Comparison of ENCODE assay signal across 15 cellular contexts in genomic region chr1:67978988-67979516, GRCh38.
A peak's percentile ranks its signal among the peaks of the same experiment; 100 is the strongest.
DNase-seq lines count a peak whose midpoint lies in the region; ATAC-seq, FAIRE-seq and TF ChIP-seq lines count a peak whose summit lies in the region.
"Had no signal": no experiment of that assay in that cellular context is flagged by ENCODE, and none has a peak within 500 bp of the region (broad histone marks: within the 10 kb centered on the region; RNA-seq: fewer than 3 reads in every experiment).

No MANE protein-coding gene starts in this region.

- H3K4me1 ChIP-seq in heart right ventricle = peaks cover 0 to 13% (median under 1%) of the 10 kb centered on the region in 9 donors
- H3K4me1 ChIP-seq: body of pancreas had no signal

- no peak overlapping the region for H3K27ac ChIP-seq in heart right ventricle
- H3K27ac ChIP-seq: body of pancreas had no signal

- 51% methylated on average over 4 of the region's 4 CpGs for WGBS in heart right ventricle, 2 donors

- DNase-seq in AG10803 (ENCODE audit: low read depth) (peak; percentile 68), HTR-8/SVneo (ENCODE audit: insufficient read length, low spot score) (peak; percentile 27), astrocyte of the spinal cord (ENCODE audit: low read depth, low spot score) (peak; percentile 91), iris pigment epithelial cell (ENCODE audit: low read depth) (peak; percentile 76), heart right ventricle (no peak), left colon (no peak), occipital lobe (lab: John Stamatoyannopoulos, UW) (no peak)
- DNase-seq: activated CD4-positive, alpha-beta T cell treated with anti-CD3 and anti-CD28 coated beads for 36 hours; activated T-cell treated with anti-CD3 and anti-CD28 coated beads, Interleukin-2, amount 50 U/mL, for 4 hours; body of pancreas; MM.1S; stimulated activated naive CD4-positive, alpha-beta T cell treated with Interleukin-2 at 50 U/mL for 16 hours; T-cell had no signal

- in situ Hi-C loops in astrocyte of the spinal cord (cut with HindIII; ENCODE audit: low sequenced_read_pairs) = no loop called here

- TF ChIP-seq CTCF in AG10803 (conservative IDR thresholded peaks at IDR 0.05; ENCODE audit: low read length) = no peak
- TF ChIP-seq CTCF in astrocyte of the spinal cord (IDR thresholded peaks at IDR 0.05; ENCODE audit: low read depth, low read length) = no peak
- TF ChIP-seq CTCF in heart right ventricle (IDR thresholded peaks at IDR 0.05) = no peak

- no peaks in the 10 kb centered on the region for H3K36me3 ChIP-seq in heart right ventricle

- FAIRE-seq in HTR-8/SVneo (lab: Jason Lieb, UNC) = peak; percentile 48
- FAIRE-seq: GM18507 had no signal

- intact Hi-C loops in heart right ventricle (cut with DNase I) = loop anchor here in 1 of 10 donors (5.0 kb wide), 1 partner anchor 882 kb away; no protein-coding TSS in a partner anchor
- intact Hi-C loops in left colon (cut with DNase I, micrococcal nuclease) = no loop called here

- no peaks in the 10 kb centered on the region for H3K27me3 ChIP-seq in heart right ventricle
- H3K27me3 ChIP-seq: body of pancreas had no signal

- ATAC-seq in heart right ventricle (no peak), GM21529 (IDR thresholded peaks at IDR 0.05; ENCODE audit: unreplicated experiment) (no peak), left colon (no peak)
- ATAC-seq: activated CD4-positive, alpha-beta T cell treated with anti-CD3 and anti-CD28 coated beads for 36 hours; activated T-cell treated with anti-CD3 and anti-CD28 coated beads, Interleukin-2, amount 50 U/mL, for 4 hours; body of pancreas; T-cell had no signal

- no peak overlapping the region for H3K4me3 ChIP-seq in AG10803 (ENCODE audit: low read length)
- no peak overlapping the region for H3K4me3 ChIP-seq in astrocyte of the spinal cord (ENCODE audit: low read depth, low read length)
- no peak overlapping the region for H3K4me3 ChIP-seq in heart right ventricle
- H3K4me3 ChIP-seq: body of pancreas had no signal

- H3K9me3 ChIP-seq in heart right ventricle = no peaks in the 10 kb centered on the region
- H3K9me3 ChIP-seq: body of pancreas had no signal

Comparison
In these comparisons a context has a peak if more than half of its experiments do, and no peak if none do; other contexts are left out.
1. DNase-seq: peak in AG10803 (single experiment), HTR-8/SVneo (single experiment), astrocyte of the spinal cord (single experiment) and iris pigment epithelial cell (single experiment); none in heart right ventricle (0 of 2), left colon (0 of 2) and occipital lobe (single experiment).